Comparison of ENCODE assay signal across 1 cellular context in the genomic region with DNA sequence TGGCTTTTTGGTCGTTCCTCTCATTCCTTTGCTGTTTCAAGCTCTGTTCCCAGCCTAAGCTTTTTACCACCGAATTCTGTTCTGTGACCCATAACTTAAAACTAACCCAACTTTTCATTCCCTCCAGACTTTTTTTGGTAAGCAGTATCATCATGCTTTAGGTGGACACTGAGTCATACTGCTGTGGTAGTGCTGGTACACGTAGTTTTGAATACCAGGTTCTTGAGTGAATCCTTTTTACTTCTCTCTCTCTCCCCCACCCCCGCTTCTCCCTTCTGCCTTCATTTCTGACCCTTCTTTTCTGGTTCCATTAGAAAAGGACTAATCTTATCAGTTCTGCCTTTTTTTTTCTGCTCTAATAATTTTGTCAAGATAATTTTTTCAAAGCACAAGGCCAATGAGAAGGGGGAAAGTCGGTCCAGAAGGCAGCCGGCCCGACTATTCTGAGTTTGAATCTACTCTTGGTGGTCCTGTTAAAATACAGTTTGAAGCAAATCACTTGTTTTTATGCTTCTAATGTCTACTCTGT.
TF ChIP-seq lines count a peak whose summit lies in the region.

No MANE protein-coding gene starts in this region.

TF ChIP-seq in WTC11, 78 proteins besides CTCF, POLR2A, EP300 and RAD21 (continued from another document):
- TF ChIP-seq ZNF263 (CRISPR knock-in tag; IDR thresholded peaks at IDR 0.05; ENCODE audit: low read depth) (no peak), ZNF219 (CRISPR knock-in tag; IDR thresholded peaks at IDR 0.05; ENCODE audit: borderline replicate concordance) (no peak), ZNF121 (CRISPR knock-in tag; IDR thresholded peaks at IDR 0.05) (no peak), HMGA2 (CRISPR knock-in tag; IDR thresholded peaks at IDR 0.05) (no peak), CREM (CRISPR knock-in tag; IDR thresholded peaks at IDR 0.05) (no peak), TP53 (CRISPR knock-in tag; IDR thresholded peaks at IDR 0.05) (no peak), TEAD4 (CRISPR knock-in tag; IDR thresholded peaks at IDR 0.05) (no peak)
- TF ChIP-seq, protein P1, sequence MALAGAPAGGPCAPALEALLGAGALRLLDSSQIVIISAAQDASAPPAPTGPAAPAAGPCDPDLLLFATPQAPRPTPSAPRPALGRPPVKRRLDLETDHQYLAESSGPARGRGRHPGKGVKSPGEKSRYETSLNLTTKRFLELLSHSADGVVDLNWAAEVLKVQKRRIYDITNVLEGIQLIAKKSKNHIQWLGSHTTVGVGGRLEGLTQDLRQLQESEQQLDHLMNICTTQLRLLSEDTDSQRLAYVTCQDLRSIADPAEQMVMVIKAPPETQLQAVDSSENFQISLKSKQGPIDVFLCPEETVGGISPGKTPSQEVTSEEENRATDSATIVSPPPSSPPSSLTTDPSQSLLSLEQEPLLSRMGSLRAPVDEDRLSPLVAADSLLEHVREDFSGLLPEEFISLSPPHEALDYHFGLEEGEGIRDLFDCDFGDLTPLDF (CRISPR knock-in tag; IDR thresholded peaks at IDR 0.05): no peak
- TF ChIP-seq, protein P2, sequence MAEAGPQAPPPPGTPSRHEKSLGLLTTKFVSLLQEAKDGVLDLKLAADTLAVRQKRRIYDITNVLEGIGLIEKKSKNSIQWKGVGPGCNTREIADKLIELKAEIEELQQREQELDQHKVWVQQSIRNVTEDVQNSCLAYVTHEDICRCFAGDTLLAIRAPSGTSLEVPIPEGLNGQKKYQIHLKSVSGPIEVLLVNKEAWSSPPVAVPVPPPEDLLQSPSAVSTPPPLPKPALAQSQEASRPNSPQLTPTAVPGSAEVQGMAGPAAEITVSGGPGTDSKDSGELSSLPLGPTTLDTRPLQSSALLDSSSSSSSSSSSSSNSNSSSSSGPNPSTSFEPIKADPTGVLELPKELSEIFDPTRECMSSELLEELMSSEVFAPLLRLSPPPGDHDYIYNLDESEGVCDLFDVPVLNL (CRISPR knock-in tag; IDR thresholded peaks at IDR 0.05; ENCODE audit: borderline replicate concordance, low read depth): no peak
- TF ChIP-seq, protein P3, sequence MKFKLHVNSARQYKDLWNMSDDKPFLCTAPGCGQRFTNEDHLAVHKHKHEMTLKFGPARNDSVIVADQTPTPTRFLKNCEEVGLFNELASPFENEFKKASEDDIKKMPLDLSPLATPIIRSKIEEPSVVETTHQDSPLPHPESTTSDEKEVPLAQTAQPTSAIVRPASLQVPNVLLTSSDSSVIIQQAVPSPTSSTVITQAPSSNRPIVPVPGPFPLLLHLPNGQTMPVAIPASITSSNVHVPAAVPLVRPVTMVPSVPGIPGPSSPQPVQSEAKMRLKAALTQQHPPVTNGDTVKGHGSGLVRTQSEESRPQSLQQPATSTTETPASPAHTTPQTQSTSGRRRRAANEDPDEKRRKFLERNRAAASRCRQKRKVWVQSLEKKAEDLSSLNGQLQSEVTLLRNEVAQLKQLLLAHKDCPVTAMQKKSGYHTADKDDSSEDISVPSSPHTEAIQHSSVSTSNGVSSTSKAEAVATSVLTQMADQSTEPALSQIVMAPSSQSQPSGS (CRISPR knock-in tag; IDR thresholded peaks at IDR 0.05; ENCODE audit: borderline replicate concordance, low read depth): no peak
- TF ChIP-seq, protein P4, sequence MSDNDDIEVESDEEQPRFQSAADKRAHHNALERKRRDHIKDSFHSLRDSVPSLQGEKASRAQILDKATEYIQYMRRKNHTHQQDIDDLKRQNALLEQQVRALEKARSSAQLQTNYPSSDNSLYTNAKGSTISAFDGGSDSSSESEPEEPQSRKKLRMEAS (CRISPR knock-in tag; IDR thresholded peaks at IDR 0.05): no peak
- TF ChIP-seq, protein P5, sequence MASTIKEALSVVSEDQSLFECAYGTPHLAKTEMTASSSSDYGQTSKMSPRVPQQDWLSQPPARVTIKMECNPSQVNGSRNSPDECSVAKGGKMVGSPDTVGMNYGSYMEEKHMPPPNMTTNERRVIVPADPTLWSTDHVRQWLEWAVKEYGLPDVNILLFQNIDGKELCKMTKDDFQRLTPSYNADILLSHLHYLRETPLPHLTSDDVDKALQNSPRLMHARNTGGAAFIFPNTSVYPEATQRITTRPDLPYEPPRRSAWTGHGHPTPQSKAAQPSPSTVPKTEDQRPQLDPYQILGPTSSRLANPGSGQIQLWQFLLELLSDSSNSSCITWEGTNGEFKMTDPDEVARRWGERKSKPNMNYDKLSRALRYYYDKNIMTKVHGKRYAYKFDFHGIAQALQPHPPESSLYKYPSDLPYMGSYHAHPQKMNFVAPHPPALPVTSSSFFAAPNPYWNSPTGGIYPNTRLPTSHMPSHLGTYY (CRISPR knock-in tag; IDR thresholded peaks at IDR 0.05): no peak
